In genomic region chr15:56298723-56299122, GRCh38 we compare ENCODE assay signal across 27 cellular contexts.
"Had no signal": no experiment of that assay in that cellular context is flagged by ENCODE, and none has a peak within 500 bp of the region (broad histone marks: within the 10 kb centered on the region; RNA-seq: fewer than 3 reads in every experiment).

No MANE protein-coding gene starts in this region.

- H3K27me3 ChIP-seq: stomach, suprapubic skin, testis, thyroid gland, tibial artery, tibial nerve, transverse colon, upper lobe of left lung, upper lobe of right lung, uterus, vagina had no signal

- ATAC-seq: stimulated activated effector memory CD8-positive, alpha-beta T cell treated with anti-CD3 and anti-CD28 coated beads, Interleukin-12 subunit alpha, Interleukin-12 subunit beta, amount 100 ng/mL, for 72 hours; stimulated activated memory B cell treated with anti-CD40 and anti-IgM and Interleukin-4, amounts not matched to agents 10 μg/mL and 1 μg/mL and 100 μg/mL, for 72 hours; stimulated activated naive B cell treated with anti-CD40 and anti-IgM and Interleukin-4, amounts not matched to agents 10 μg/mL and 1 μg/mL and 100 μg/mL, for 72 hours; stimulated activated naive CD8-positive, alpha-beta T cell treated with anti-CD3 and anti-CD28 coated beads, Interleukin-15, amount 100 ng/mL, for 72 hours; stimulated activated naive CD8-positive, alpha-beta T cell treated with anti-CD3 and anti-CD28 coated beads, Interleukin-15, Interleukin-2, amounts not matched to agents 100 U/mL and 50 U/mL, for 24 hours; upper lobe of right lung had no signal

- DNase-seq: stimulated activated CD4-positive, alpha-beta T cell treated with anti-CD3 and anti-CD28 coated beads, Interleukin-2, amount 100 ng/mL, for 48 hours; stimulated activated CD4-positive, alpha-beta T cell treated with anti-CD3 and anti-CD28 coated beads, Interleukin-4, amount 100 ng/mL, for 1 hour; stimulated activated CD4-positive, alpha-beta T cell treated with anti-CD3 and anti-CD28 coated beads, Interleukin-4, amount 100 ng/mL, for 24 hours; stimulated activated CD4-positive, alpha-beta T cell treated with anti-CD3 and anti-CD28 coated beads, Interleukin-4, amount 100 ng/mL, for 4 hours; stimulated activated CD8-positive, alpha-beta memory T cell treated with anti-CD3 and anti-CD28 coated beads, Interleukin-4, amount 100 ng/mL, for 48 hours; stimulated activated naive B cell treated with anti-CD40 and anti-IgM and Interleukin-4, amounts not matched to agents 10 μg/mL and 1 μg/mL and 100 μg/mL, for 72 hours; stimulated activated naive CD4-positive, alpha-beta T cell; stimulated activated naive CD4-positive, alpha-beta T cell treated with Interleukin-2 at 50 U/mL for 16 hours; stimulated activated naive CD8-positive, alpha-beta T cell treated with anti-CD3 and anti-CD28 coated beads, Interleukin-15, amount 100 ng/mL, for 72 hours; stimulated activated naive CD8-positive, alpha-beta T cell treated with anti-CD3 and anti-CD28 coated beads, Interleukin-15, Interleukin-2, amounts not matched to agents 100 U/mL and 50 U/mL, for 24 hours; stomach; substantia nigra; testis; thyroid gland; tibial artery; transverse colon; trophoblast cell; upper lobe of left lung; upper lobe of right lung; uterus had no signal

- FAIRE-seq: urothelium cell line had no signal

- H3K27ac ChIP-seq: stomach, suprapubic skin, testis, thoracic aorta, thyroid gland, tibial artery, tibial nerve, transverse colon, upper lobe of left lung, upper lobe of right lung, uterus, vagina had no signal

- H3K4me3 ChIP-seq: stomach, suprapubic skin, testis, thoracic aorta, thyroid gland, tibial artery, tibial nerve, transverse colon, upper lobe of left lung, upper lobe of right lung, uterus, vagina had no signal

- H3K9me3 ChIP-seq: stomach, testis, thyroid gland, transverse colon, upper lobe of left lung, upper lobe of right lung, uterus, vagina had no signal

- H3K4me1 ChIP-seq: stomach, suprapubic skin, testis, thyroid gland, tibial artery, tibial nerve, transverse colon, upper lobe of left lung, upper lobe of right lung, uterus, vagina had no signal

- H3K36me3 ChIP-seq: stomach, suprapubic skin, thoracic aorta, thyroid gland, tibial artery, tibial nerve, transverse colon, upper lobe of left lung, upper lobe of right lung, uterus, vagina had no signal
